ENCODE assay signal across 14 cellular contexts in the genomic region with DNA sequence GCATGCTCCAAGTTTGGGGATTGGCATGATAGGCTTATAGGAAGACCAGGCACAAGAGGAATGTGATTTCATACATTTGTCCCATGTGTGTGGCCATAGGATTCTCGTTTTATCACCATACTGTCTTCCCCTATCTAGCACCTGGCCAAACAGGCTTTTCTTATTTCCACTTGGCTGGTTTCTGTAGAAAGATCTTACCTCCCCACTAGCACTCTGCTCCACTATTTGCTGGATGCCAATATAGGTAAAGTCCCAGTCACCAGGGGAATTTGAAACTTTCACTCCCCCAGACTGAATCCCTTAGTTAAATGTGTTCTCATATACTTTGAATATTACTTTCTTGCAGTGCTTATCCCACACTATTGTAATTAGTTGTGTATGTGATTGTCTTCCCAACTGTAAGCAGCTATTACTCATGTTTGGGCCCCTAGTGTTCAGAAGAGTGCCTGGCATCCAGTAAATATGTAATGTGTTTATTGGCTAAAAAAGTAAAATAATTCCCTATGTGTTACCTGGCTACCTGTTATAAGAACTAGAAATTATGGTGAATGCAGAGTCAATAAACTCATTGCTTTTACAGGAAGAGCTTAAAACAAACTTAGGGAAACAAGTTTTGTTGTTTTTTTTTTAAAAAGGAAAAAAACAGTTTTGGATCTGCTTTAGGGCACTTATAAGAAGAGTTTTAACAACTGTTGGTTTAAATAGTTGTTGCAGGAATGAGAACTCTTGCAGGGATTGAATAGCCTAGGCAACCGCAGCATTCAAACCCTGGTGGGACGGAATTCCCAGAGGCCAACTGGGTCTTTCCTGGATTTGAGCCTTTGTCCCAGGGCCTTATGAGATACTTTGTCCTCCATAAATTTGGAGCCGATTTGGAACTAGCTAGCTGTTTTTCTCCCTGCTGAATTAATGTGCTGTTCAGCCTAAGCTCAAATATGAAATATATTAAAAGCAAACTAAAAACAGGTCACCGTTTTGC.
DNase-seq lines count a peak whose midpoint lies in the region; ATAC-seq and TF ChIP-seq lines count a peak whose summit lies in the region.
"Had no signal": no experiment of that assay in that cellular context is flagged by ENCODE, and none has a peak within 500 bp of the region (broad histone marks: within the 10 kb centered on the region; RNA-seq: fewer than 3 reads in every experiment).

No MANE protein-coding gene starts in this region.

- intact Hi-C loops in OCI-LY7 (cut with micrococcal nuclease; ENCODE audit: unreplicated experiment) (no loop called here), natural killer cell (cut with micrococcal nuclease) (no loop called here)
- intact Hi-C loops in activated T-helper 1 cell treated with anti-CD3 and anti-CD28 coated beads, Interleukin-12 subunit alpha, Interleukin-12 subunit beta, Interleukin-2, Interleukin-4 antibody, amounts not matched to agents 30 ng/mL and 10 ng/mL and 1 ng/mL, durations not matched to agents 14 hours and 24 hours and 36 hours (cut with micrococcal nuclease) = no loop called here

- no peak overlapping the region for H3K4me3 Mint-ChIP-seq in activated T-helper 1 cell treated with anti-CD3 and anti-CD28 coated beads, Interleukin-12 subunit alpha, Interleukin-12 subunit beta, Interleukin-2, Interleukin-4 antibody, amounts not matched to agents 30 ng/mL and 10 ng/mL and 1 ng/mL, durations not matched to agents 14 hours and 24 hours and 36 hours
- H3K4me3 Mint-ChIP-seq in natural killer cell = no peak overlapping the region
- H3K4me3 Mint-ChIP-seq: activated CD8-positive, alpha-beta memory T cell treated with anti-CD3 and anti-CD28 coated beads, Interleukin-2, amount 10 ng/mL, durations not matched to agents 7 days and 5 days had no signal

- no peaks in the 10 kb centered on the region for H3K36me3 Mint-ChIP-seq in activated T-helper 1 cell treated with anti-CD3 and anti-CD28 coated beads, Interleukin-12 subunit alpha, Interleukin-12 subunit beta, Interleukin-2, Interleukin-4 antibody, amounts not matched to agents 30 ng/mL and 10 ng/mL and 1 ng/mL, durations not matched to agents 14 hours and 24 hours and 36 hours (ENCODE audit: low read depth)
- no peaks in the 10 kb centered on the region for H3K36me3 Mint-ChIP-seq in natural killer cell
- H3K36me3 Mint-ChIP-seq: activated CD8-positive, alpha-beta memory T cell treated with anti-CD3 and anti-CD28 coated beads, Interleukin-2, amount 10 ng/mL, durations not matched to agents 7 days and 5 days had no signal

- H3K9me3 Mint-ChIP-seq in activated T-helper 1 cell treated with anti-CD3 and anti-CD28 coated beads, Interleukin-12 subunit alpha, Interleukin-12 subunit beta, Interleukin-2, Interleukin-4 antibody, amounts not matched to agents 30 ng/mL and 10 ng/mL and 1 ng/mL, durations not matched to agents 14 hours and 24 hours and 36 hours = no peaks in the 10 kb centered on the region
- H3K9me3 Mint-ChIP-seq in natural killer cell = no peaks in the 10 kb centered on the region

- H3K9me2 ChIP-seq in OCI-LY7 (ENCODE audit: insufficient read depth, low read length) = no peaks in the 10 kb centered on the region

- H3K79me2 ChIP-seq in OCI-LY7 (ENCODE audit: insufficient read depth, low read depth, low read length) = no peaks in the 10 kb centered on the region

- H3K27ac Mint-ChIP-seq in activated T-helper 1 cell treated with anti-CD3 and anti-CD28 coated beads, Interleukin-12 subunit alpha, Interleukin-12 subunit beta, Interleukin-2, Interleukin-4 antibody, amounts not matched to agents 30 ng/mL and 10 ng/mL and 1 ng/mL, durations not matched to agents 14 hours and 24 hours and 36 hours = no peak overlapping the region
- no peak overlapping the region for H3K27ac Mint-ChIP-seq in natural killer cell
- H3K27ac Mint-ChIP-seq: activated CD8-positive, alpha-beta memory T cell treated with anti-CD3 and anti-CD28 coated beads, Interleukin-2, amount 10 ng/mL, durations not matched to agents 7 days and 5 days had no signal

- no peak overlapping the region for H3K27ac ChIP-seq in OCI-LY7 (ENCODE audit: low read depth, low read length, poor library complexity, severe bottlenecking)
- H3K27ac ChIP-seq: cardiac muscle cell, HL-60, prostate gland, suprapubic skin had no signal

- ATAC-seq in GM21786 (IDR thresholded peaks at IDR 0.05; ENCODE audit: unreplicated experiment) (peak; percentile 46), natural killer cell (no peak)
- ATAC-seq: activated CD8-positive, alpha-beta memory T cell treated with anti-CD3 and anti-CD28 coated beads, Interleukin-2, amount 10 ng/mL, durations not matched to agents 7 days and 5 days had no signal

- H3K36me3 ChIP-seq in OCI-LY7 (ENCODE audit: insufficient read depth, low read length) = no peaks in the 10 kb centered on the region
- H3K36me3 ChIP-seq: cardiac muscle cell, prostate gland, suprapubic skin had no signal

- no peaks in the 10 kb centered on the region for H3K4me1 Mint-ChIP-seq in activated T-helper 1 cell treated with anti-CD3 and anti-CD28 coated beads, Interleukin-12 subunit alpha, Interleukin-12 subunit beta, Interleukin-2, Interleukin-4 antibody, amounts not matched to agents 30 ng/mL and 10 ng/mL and 1 ng/mL, durations not matched to agents 14 hours and 24 hours and 36 hours (ENCODE audit: low read depth)
- H3K4me1 Mint-ChIP-seq in natural killer cell = no peaks in the 10 kb centered on the region
- H3K4me1 Mint-ChIP-seq: activated CD8-positive, alpha-beta memory T cell treated with anti-CD3 and anti-CD28 coated beads, Interleukin-2, amount 10 ng/mL, durations not matched to agents 7 days and 5 days had no signal

- CTCF ChIA-PET in OCI-LY7 (lab: Charles Lee; ENCODE audit: unreplicated experiment) = no interaction called here
- CTCF ChIA-PET in HEK293T (lab: Yijun Ruan, JAX) = interaction anchor here (0.6 kb wide), 1 partner anchor 984 kb away, joined by 4 read pairs; no protein-coding TSS in a partner anchor

- TF ChIP-seq CTCF in AG10803 (conservative IDR thresholded peaks at IDR 0.05; ENCODE audit: low read length) = peak; percentile 38
- 0 out of 2 replicates have a peak, but pooled peaks have one; percentile 24 for TF ChIP-seq CTCF in OCI-LY7 (conservative IDR thresholded peaks at IDR 0.05; ENCODE audit: low read length)
- peak; percentile 8 for TF ChIP-seq CTCF in fibroblast of villous mesenchyme (IDR thresholded peaks at IDR 0.05; ENCODE audit: insufficient read depth, low read depth, low read length)
- TF ChIP-seq CTCF in natural killer cell (IDR thresholded peaks at IDR 0.05) = no peak

- no peaks in the 10 kb centered on the region for H4K20me1 ChIP-seq in OCI-LY7 (ENCODE audit: insufficient read depth, low read length)

- POLR2A ChIA-PET in OCI-LY7 (lab: Charles Lee) = interaction anchor here (0.6 to 0.7 kb wide), 2 partner anchors 169 to 176 kb away, joined by 3 to 4 read pairs; no protein-coding TSS in a partner anchor
- POLR2A ChIA-PET in HEK293T (lab: Yijun Ruan, JAX) = interaction anchor here (1.6 kb wide), 1 partner anchor 139 kb away, joined by 6 read pairs; the partner anchor contains the start of gene ZNF503

- DNase-seq in AG10803 (ENCODE audit: low read depth) (no peak), OCI-LY7 (ENCODE audit: low spot score) (no peak), fibroblast of villous mesenchyme (ENCODE audit: low read depth) (no peak), natural killer cell (no peak), EL (no peak), HEK293T (ENCODE audit: extremely low spot score) (no peak)
- no peak for DNase-seq in activated T-helper 1 cell treated with anti-CD3 and anti-CD28 coated beads, Interleukin-12 subunit alpha, Interleukin-12 subunit beta, Interleukin-2, Interleukin-4 antibody, amounts not matched to agents 30 ng/mL and 10 ng/mL and 1 ng/mL, durations not matched to agents 14 hours and 24 hours and 36 hours (ENCODE audit: low spot score)
- DNase-seq: activated CD8-positive, alpha-beta memory T cell treated with anti-CD3 and anti-CD28 coated beads, Interleukin-2, amount 10 ng/mL, durations not matched to agents 7 days and 5 days; activated naive CD4-positive, alpha-beta T cell had no signal

- no peak overlapping the region for H2AFZ ChIP-seq in OCI-LY7 (ENCODE audit: low read length)

- no peak overlapping the region for H3K4me2 ChIP-seq in OCI-LY7 (ENCODE audit: low read length)

- H3K9me3 ChIP-seq in OCI-LY7 (ENCODE audit: low read length) = no peaks in the 10 kb centered on the region
- H3K9me3 ChIP-seq: prostate gland, suprapubic skin had no signal

- H3K4me3 ChIP-seq in AG10803 (ENCODE audit: low read length) (no peak overlapping the region), OCI-LY7 (ENCODE audit: low read depth, low read length, poor library complexity, severe bottlenecking) (no peak overlapping the region), fibroblast of villous mesenchyme (ENCODE audit: low read depth, low read length) (no peak overlapping the region)
- H3K4me3 ChIP-seq: cardiac muscle cell, prostate gland, suprapubic skin had no signal

- BruUV-seq in OCI-LY7 (replicated peaks; lab: Mats Ljungman, UMichigan) = no TSS peak

- no peaks in the 10 kb centered on the region for H3K4me1 ChIP-seq in OCI-LY7 (ENCODE audit: insufficient read depth, low read length, poor library complexity, severe bottlenecking)
- H3K4me1 ChIP-seq: prostate gland had no signal

- no peaks in the 10 kb centered on the region for H3K27me3 Mint-ChIP-seq in activated T-helper 1 cell treated with anti-CD3 and anti-CD28 coated beads, Interleukin-12 subunit alpha, Interleukin-12 subunit beta, Interleukin-2, Interleukin-4 antibody, amounts not matched to agents 30 ng/mL and 10 ng/mL and 1 ng/mL, durations not matched to agents 14 hours and 24 hours and 36 hours (ENCODE audit: insufficient read depth)
- peaks cover 6 to 13% of the 10 kb centered on the region in 2 donors for H3K27me3 Mint-ChIP-seq in natural killer cell (ENCODE audit: low read depth in 2 of 2)

TF ChIP-seq in HEK293T, 16 proteins besides CTCF, POLR2A, EP300 and RAD21:
- no peak for TF ChIP-seq CTBP1 (IDR thresholded peaks at IDR 0.05; ENCODE audit: borderline replicate concordance)
- no peak for TF ChIP-seq FOXM1 (IDR thresholded peaks at IDR 0.05; ENCODE audit: borderline replicate concordance)
- TF ChIP-seq SP1 (IDR thresholded peaks at IDR 0.05) = no peak
- TF ChIP-seq ZNF384 (IDR thresholded peaks at IDR 0.05) = no peak
